In the genomic region with DNA sequence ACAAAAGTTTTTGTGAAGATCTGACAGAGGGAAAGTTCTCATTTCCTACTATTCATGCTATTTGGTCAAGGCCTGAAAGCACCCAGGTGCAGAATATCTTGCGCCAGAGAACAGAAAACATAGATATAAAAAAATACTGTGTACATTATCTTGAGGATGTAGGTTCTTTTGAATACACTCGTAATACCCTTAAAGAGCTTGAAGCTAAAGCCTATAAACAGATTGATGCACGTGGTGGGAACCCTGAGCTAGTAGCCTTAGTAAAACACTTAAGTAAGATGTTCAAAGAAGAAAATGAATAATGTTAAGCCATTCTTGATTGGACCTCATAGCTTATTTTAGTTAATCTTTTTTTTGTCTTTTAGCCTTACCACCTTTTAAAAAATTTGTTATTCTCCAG, we compare ENCODE assay signal across 22 cellular contexts.
"Had no signal": no experiment of that assay in that cellular context is flagged by ENCODE, and none has a peak within 500 bp of the region (broad histone marks: within the 10 kb centered on the region; RNA-seq: fewer than 3 reads in every experiment).

No MANE protein-coding gene starts in this region.

- H3K4me3 Mint-ChIP-seq: activated CD4-positive, alpha-beta T cell treated with anti-CD3 and anti-CD28 coated beads, Interleukin-2, amount 10 ng/mL, durations not matched to agents 24 days and 14 days; activated naive CD4-positive, alpha-beta T cell treated with anti-CD3 and anti-CD28 coated beads, Interleukin-2, amount 10 ng/mL, durations not matched to agents 7 days and 5 days; activated T-cell treated with anti-CD3 and anti-CD28 coated beads, Interleukin-2, amount 50 U/mL, for 72 hours; brain; immature natural killer cell; naive B cell; neural crest cell; T-helper 17 cell had no signal

- DNase-seq: activated CD4-positive, alpha-beta T cell treated with anti-CD3 and anti-CD28 coated beads, Interleukin-2, amount 10 ng/mL, durations not matched to agents 24 days and 14 days; activated CD8-positive, alpha-beta memory T cell treated with anti-CD3 and anti-CD28 coated beads, Interleukin-2, amount 50 U/mL, for 48 hours; activated effector memory CD4-positive, alpha-beta T cell treated with Interleukin-2 at 50 U/mL for 16 hours; activated naive CD4-positive, alpha-beta T cell treated with anti-CD3 and anti-CD28 coated beads, Interleukin-2, amount 10 ng/mL, durations not matched to agents 7 days and 5 days; activated T-cell treated with anti-CD3 and anti-CD28 coated beads, Interleukin-2, amount 50 U/mL, for 72 hours; aorta; effector CD4-positive, alpha-beta T cell; foreskin keratinocyte; immature natural killer cell; lower lobe of right lung; mesendoderm; naive B cell; stimulated activated CD4-positive, alpha-beta T cell treated with anti-CD3 and anti-CD28 coated beads, Interleukin-4, amount 100 ng/mL, for 1 hour; stimulated activated naive CD8-positive, alpha-beta T cell treated with anti-CD3 and anti-CD28 coated beads, Interleukin-15, Interleukin-2, amounts not matched to agents 100 U/mL and 50 U/mL, for 24 hours; SW 1271; T-helper 17 cell; upper lobe of left lung had no signal

- FAIRE-seq: endometrium had no signal

- H3K4me1 Mint-ChIP-seq: brain, neural crest cell had no signal

- ATAC-seq: activated T-cell treated with anti-CD3 and anti-CD28 coated beads, Interleukin-2, amount 50 U/mL, for 72 hours; foreskin keratinocyte; left lobe of liver; lower lobe of right lung; stimulated activated naive CD8-positive, alpha-beta T cell treated with anti-CD3 and anti-CD28 coated beads, Interleukin-15, Interleukin-2, amounts not matched to agents 100 U/mL and 50 U/mL, for 24 hours; T-helper 17 cell had no signal

- H3K9me3 Mint-ChIP-seq: activated CD4-positive, alpha-beta T cell treated with anti-CD3 and anti-CD28 coated beads, Interleukin-2, amount 10 ng/mL, durations not matched to agents 24 days and 14 days; activated naive CD4-positive, alpha-beta T cell treated with anti-CD3 and anti-CD28 coated beads, Interleukin-2, amount 10 ng/mL, durations not matched to agents 7 days and 5 days; activated T-cell treated with anti-CD3 and anti-CD28 coated beads, Interleukin-2, amount 50 U/mL, for 72 hours; brain; immature natural killer cell; naive B cell; neural crest cell had no signal

- H2AFZ ChIP-seq: hepatocyte had no signal

- H3K27ac ChIP-seq: foreskin keratinocyte, hepatocyte, lower lobe of right lung, upper lobe of left lung had no signal

- H3K9me3 ChIP-seq: lower lobe of right lung, upper lobe of left lung had no signal

- H3K27me3 Mint-ChIP-seq: activated CD4-positive, alpha-beta T cell treated with anti-CD3 and anti-CD28 coated beads, Interleukin-2, amount 10 ng/mL, durations not matched to agents 24 days and 14 days; activated naive CD4-positive, alpha-beta T cell treated with anti-CD3 and anti-CD28 coated beads, Interleukin-2, amount 10 ng/mL, durations not matched to agents 7 days and 5 days; brain; naive B cell; T-helper 17 cell had no signal

- H3K4me1 ChIP-seq: foreskin keratinocyte had no signal

- H3K4me3 ChIP-seq: hepatocyte, lower lobe of right lung, upper lobe of left lung had no signal

- H3K27ac Mint-ChIP-seq: activated CD4-positive, alpha-beta T cell treated with anti-CD3 and anti-CD28 coated beads, Interleukin-2, amount 10 ng/mL, durations not matched to agents 24 days and 14 days; activated naive CD4-positive, alpha-beta T cell treated with anti-CD3 and anti-CD28 coated beads, Interleukin-2, amount 10 ng/mL, durations not matched to agents 7 days and 5 days; activated T-cell treated with anti-CD3 and anti-CD28 coated beads, Interleukin-2, amount 50 U/mL, for 72 hours; T-helper 17 cell had no signal

- H3K4me2 ChIP-seq: hepatocyte had no signal

- H3K27me3 ChIP-seq: foreskin keratinocyte, hepatocyte, upper lobe of left lung had no signal
